8 cellular contexts compared by ENCODE assay signal in genomic region chrX:9464435-9465371, GRCh38. TPM values are rescaled to one million over a fixed set of nuclear protein-coding genes. Genes with fewer than 3 reads are reported as not detected.
A peak's percentile ranks its signal among the peaks of the same experiment; 100 is the strongest.
DNase-seq lines count a peak whose midpoint lies in the region; ATAC-seq and TF ChIP-seq lines count a peak whose summit lies in the region.

Gene TBL1X, plus strand, starts transcription at chrX:9465058. Its CDS starts 188,529 bp downstream, at chrX:9653587.

- DNase-seq in COR-L47 (lab: John Stamatoyannopoulos, UW), result peak; percentile 8
- DNase-seq in NB4 (ENCODE audit: low read depth), result peak; percentile 77
- peak; percentile 66 for DNase-seq in activated CD4-positive, alpha-beta T cell treated with anti-CD3 and anti-CD28 coated beads for 36 hours
- DNase-seq in colonic mucosa, result peak; percentile 58
- peak; percentile 54 to 90 for DNase-seq in left lung
- peak in 2 of 3 experiments; percentile 20 to 49 for DNase-seq in stimulated activated CD4-positive, alpha-beta T cell treated with anti-CD3 and anti-CD28 coated beads, TNF-alpha, amount 100 ng/mL, for 24 hours (ENCODE audit: low read depth in 3 of 3)

- no peaks in the 10 kb centered on the region for H3K27me3 Mint-ChIP-seq in activated CD4-positive, alpha-beta T cell treated with anti-CD3 and anti-CD28 coated beads for 36 hours

- peak within 1 kb of the TSS; percentile 74 for H3K4me3 Mint-ChIP-seq in activated CD4-positive, alpha-beta T cell treated with anti-CD3 and anti-CD28 coated beads for 36 hours

- H3K4me1 Mint-ChIP-seq in activated CD4-positive, alpha-beta T cell treated with anti-CD3 and anti-CD28 coated beads for 36 hours, result peaks cover 40% of the 10 kb centered on the region

- H3K27ac Mint-ChIP-seq in activated CD4-positive, alpha-beta T cell treated with anti-CD3 and anti-CD28 coated beads for 36 hours, result peak within 1 kb of the TSS; percentile 88

- no peak for TF ChIP-seq POLR2A in NB4 (IDR thresholded peaks at IDR 0.05; ENCODE audit: extremely low read depth, insufficient read length)

- H3K36me3 Mint-ChIP-seq in activated CD4-positive, alpha-beta T cell treated with anti-CD3 and anti-CD28 coated beads for 36 hours (ENCODE audit: low read depth), result peaks cover 8% of the 10 kb centered on the region

- peak within 1 kb of the TSS; percentile 65 for H3K4me3 ChIP-seq in NB4 (ENCODE audit: low read depth, low read length)
- peak within 1 kb of the TSS; percentile 52 for H3K4me3 ChIP-seq in colonic mucosa
- peak within 1 kb of the TSS; percentile 50 to 54 for H3K4me3 ChIP-seq in left lung

- peak; percentile 37 for ATAC-seq in GM21529 (IDR thresholded peaks at IDR 0.05; ENCODE audit: unreplicated experiment)
- ATAC-seq in activated CD4-positive, alpha-beta T cell treated with anti-CD3 and anti-CD28 coated beads for 36 hours, result peak; percentile 21
- peak; percentile 47 for ATAC-seq in left lung
- ATAC-seq in HG03565 (IDR thresholded peaks at IDR 0.05; ENCODE audit: unreplicated experiment), result no peak

- no peaks in the 10 kb centered on the region for H3K36me3 ChIP-seq in colonic mucosa
- H3K36me3 ChIP-seq in left lung, result no peaks in the 10 kb centered on the region

- intact Hi-C loops in activated CD4-positive, alpha-beta T cell treated with anti-CD3 and anti-CD28 coated beads for 36 hours (cut with DNase I, micrococcal nuclease), result loop anchor here (2.0 to 10.0 kb wide), 5 partner anchors 212 to 553 kb away; no protein-coding TSS in a partner anchor
- intact Hi-C loops in colonic mucosa (cut with DNase I) (loop anchor here (10.0 kb wide), 1 partner anchor 220 kb away; no protein-coding TSS in a partner anchor), left lung (cut with DNase I) (loop anchor here in 1 of 2 donors (5.0 kb wide), 1 partner anchor 122 kb away; no protein-coding TSS in a partner anchor)

- TF ChIP-seq CTCF in NB4 (IDR thresholded peaks at IDR 0.05; ENCODE audit: low read depth, low read length) (no peak), colonic mucosa (IDR thresholded peaks at IDR 0.05) (no peak), left lung (IDR thresholded peaks at IDR 0.05) (no peak)

- H3K9ac ChIP-seq in colonic mucosa (ENCODE audit: low read depth in 2 of 2, low read length in 2 of 2), result peak within 1 kb of the TSS; percentile 51 to 66

- H3K27me3 ChIP-seq in colonic mucosa (peaks cover 9% of the 10 kb centered on the region), left lung (peaks cover 0 to 19% of the 10 kb centered on the region in 2 donors)

- peaks cover 10% of the 10 kb centered on the region for H3K4me1 ChIP-seq in colonic mucosa
- peaks cover 6 to 35% of the 10 kb centered on the region in 2 donors for H3K4me1 ChIP-seq in left lung

- CTCF ChIA-PET in activated CD4-positive, alpha-beta T cell treated with anti-CD3 and anti-CD28 coated beads for 36 hours (lab: Charles Lee), result no interaction called here

- H3K27ac ChIP-seq in colonic mucosa (peak within 1 kb of the TSS; percentile 25), left lung (peak within 1 kb of the TSS in 1 of 2 donors; percentile 79)

- POLR2A ChIA-PET in activated CD4-positive, alpha-beta T cell treated with anti-CD3 and anti-CD28 coated beads for 36 hours (lab: Charles Lee), result no interaction called here

- no peaks in the 10 kb centered on the region for H3K9me3 ChIP-seq in colonic mucosa
- no peaks in the 10 kb centered on the region for H3K9me3 ChIP-seq in left lung

- no peaks in the 10 kb centered on the region for H3K9me3 Mint-ChIP-seq in activated CD4-positive, alpha-beta T cell treated with anti-CD3 and anti-CD28 coated beads for 36 hours (ENCODE audit: low read depth)

RNA-seq across cellular contexts. Expression of gene TBL1X, which starts in this region (rescaled TPM):
- total RNA-seq in activated CD4-positive, alpha-beta T cell treated with anti-CD3 and anti-CD28 coated beads for 36 hours, result 10 to 100 TPM; 21.2 to 24.2 TPM
- total RNA-seq in colonic mucosa (10 to 100 TPM; 16.3 to 18.9 TPM), left lung (10 to 100 TPM; 13.4 to 20.3 TPM)

Comparison
In these comparisons a context has a peak if more than half of its experiments do, and no peak if none do; other contexts are left out.
1. DNase-seq: peak in every context shown above with its lines; median percentile 77 in NB4; 72 in left lung; 66 in activated CD4-positive, alpha-beta T cell treated with anti-CD3 and anti-CD28 coated beads for 36 hours; 58 in colonic mucosa; 34 in stimulated activated CD4-positive, alpha-beta T cell treated with anti-CD3 and anti-CD28 coated beads, TNF-alpha, amount 100 ng/mL, for 24 hours; 8 in COR-L47.